9 cellular contexts compared by ENCODE assay signal in the genomic region with DNA sequence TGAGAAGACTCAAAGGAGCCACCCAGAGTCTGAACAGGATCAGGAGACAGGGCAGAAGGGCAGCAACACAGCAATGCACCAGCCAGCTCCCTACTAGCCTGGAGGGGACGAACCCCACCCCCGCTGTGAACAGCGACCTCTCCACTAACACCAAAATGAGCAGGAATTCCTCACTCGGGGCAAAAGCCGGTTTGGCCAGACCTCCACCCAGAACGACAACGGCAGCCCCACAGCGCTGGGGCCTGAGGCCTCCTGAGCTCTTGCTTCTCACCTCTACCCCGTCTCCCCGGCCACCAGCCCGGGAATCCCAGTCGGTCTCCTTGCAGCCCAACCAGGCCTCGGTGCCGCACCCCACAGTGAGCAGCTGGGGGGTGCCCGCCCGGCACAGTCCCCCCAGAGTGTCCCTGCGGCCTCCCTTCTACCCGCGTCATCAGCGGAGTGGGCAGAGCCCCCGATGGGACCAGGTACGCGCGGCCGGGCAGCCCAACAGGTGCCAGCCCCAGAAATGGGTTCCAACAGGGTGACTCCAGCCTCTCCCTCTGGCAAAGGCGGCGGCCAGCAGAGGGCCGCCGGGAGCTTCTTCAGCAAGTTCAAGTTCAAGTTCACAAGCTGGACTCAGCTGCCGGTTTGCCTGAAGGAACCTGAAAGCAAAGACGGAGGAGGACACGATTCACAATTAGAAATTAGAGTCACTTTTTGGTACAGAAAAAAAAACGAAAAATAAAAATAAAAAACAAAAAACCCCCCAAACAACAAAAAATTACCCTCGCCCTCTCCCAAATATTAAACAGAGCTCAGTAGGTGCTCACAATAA.
A peak's percentile ranks its signal among the peaks of the same experiment; 100 is the strongest.
DNase-seq lines count a peak whose midpoint lies in the region; ATAC-seq and TF ChIP-seq lines count a peak whose summit lies in the region.
"Had no signal": no experiment of that assay in that cellular context is flagged by ENCODE, and none has a peak within 500 bp of the region (broad histone marks: within the 10 kb centered on the region; RNA-seq: fewer than 3 reads in every experiment).

No MANE protein-coding gene starts in this region.

- ATAC-seq in natural killer cell treated with Interleukin-12 subunit alpha and Interleukin-12 subunit beta and Interleukin-15 and Interleukin-18, amount 100 ng/mL, for 72 hours = peak in 1 of 2 donors; percentile 24
- no peak for ATAC-seq in CD4-positive, alpha-beta T cell (ENCODE audit: poor library complexity)
- no peak for ATAC-seq in GM21381 (IDR thresholded peaks at IDR 0.05; ENCODE audit: unreplicated experiment)

- TF ChIP-seq CTCF in AG09319 (IDR thresholded peaks at IDR 0.05; ENCODE audit: low read depth, low read length) = peak; percentile 39
- TF ChIP-seq CTCF in fibroblast of villous mesenchyme (IDR thresholded peaks at IDR 0.05; ENCODE audit: insufficient read depth, low read depth, low read length) = peak; percentile 60
- TF ChIP-seq CTCF in CD4-positive, alpha-beta T cell (IDR thresholded peaks at IDR 0.05) = no peak

- H3K4me1 Mint-ChIP-seq in T-helper 1 cell treated with Interleukin-12 subunit alpha and Interleukin-12 subunit beta and Interleukin-4 antibody, amounts not matched to agents 30 μg/mL and 1 μg/mL, for 36 hours (ENCODE audit: low read depth) = peaks cover 5% of the 10 kb centered on the region
- H3K4me1 Mint-ChIP-seq in natural killer cell treated with Interleukin-12 subunit alpha and Interleukin-12 subunit beta and Interleukin-15 and Interleukin-18, amount 100 ng/mL, for 72 hours (ENCODE audit: low read depth in 2 of 2) = peaks cover 6 to 11% of the 10 kb centered on the region in 2 donors
- no peaks in the 10 kb centered on the region for H3K4me1 Mint-ChIP-seq in CD4-positive, alpha-beta T cell (ENCODE audit: low read depth)

- H3K27me3 ChIP-seq in CD4-positive, alpha-beta T cell (ENCODE audit: control insufficient read depth, insufficient read depth, low read length) = peaks cover 40% of the 10 kb centered on the region

- H3K9me3 ChIP-seq in CD4-positive, alpha-beta T cell (ENCODE audit: control insufficient read depth, low read length) = no peaks in the 10 kb centered on the region

- H3K4me3 Mint-ChIP-seq in T-helper 1 cell treated with Interleukin-12 subunit alpha and Interleukin-12 subunit beta and Interleukin-4 antibody, amounts not matched to agents 30 μg/mL and 1 μg/mL, for 36 hours = peak overlapping the region; percentile 33
- peak overlapping the region; percentile 60 for H3K4me3 Mint-ChIP-seq in natural killer cell treated with Interleukin-12 subunit alpha and Interleukin-12 subunit beta and Interleukin-15 and Interleukin-18, amount 100 ng/mL, for 72 hours
- H3K4me3 Mint-ChIP-seq in CD4-positive, alpha-beta T cell = no peak overlapping the region

- intact Hi-C loops in CD4-positive, alpha-beta T cell (cut with DNase I, micrococcal nuclease) = no loop called here

- peak overlapping the region; percentile 43 for H3K4me3 ChIP-seq in fibroblast of villous mesenchyme (ENCODE audit: low read depth, low read length)

- DNase-seq in AG09319 (ENCODE audit: extremely low read depth, low read depth) = no peak
- peak; percentile 63 for DNase-seq in fibroblast of villous mesenchyme (ENCODE audit: low read depth)
- no peak for DNase-seq in natural killer cell treated with Interleukin-12 subunit alpha and Interleukin-12 subunit beta and Interleukin-15 and Interleukin-18, amount 100 ng/mL, for 72 hours (ENCODE audit: low spot score)
- no peak for DNase-seq in DMS153 treated with DMSO at 0.1 percent for 48 hours (lab: John Stamatoyannopoulos, UW; ENCODE audit: unreplicated experiment)
- DNase-seq in CD4-positive, alpha-beta T cell = no peak
- DNase-seq in central memory CD4-positive, alpha-beta T cell = no peak
- DNase-seq: NCI-H1092 had no signal

- peaks cover 30% of the 10 kb centered on the region for H3K27me3 Mint-ChIP-seq in T-helper 1 cell treated with Interleukin-12 subunit alpha and Interleukin-12 subunit beta and Interleukin-4 antibody, amounts not matched to agents 30 μg/mL and 1 μg/mL, for 36 hours (ENCODE audit: low read depth)
- H3K27me3 Mint-ChIP-seq in natural killer cell treated with Interleukin-12 subunit alpha and Interleukin-12 subunit beta and Interleukin-15 and Interleukin-18, amount 100 ng/mL, for 72 hours = peaks cover 30 to 37% of the 10 kb centered on the region in 2 donors
- peaks cover 63% of the 10 kb centered on the region for H3K27me3 Mint-ChIP-seq in CD4-positive, alpha-beta T cell

- peaks cover 2% of the 10 kb centered on the region for H3K36me3 Mint-ChIP-seq in T-helper 1 cell treated with Interleukin-12 subunit alpha and Interleukin-12 subunit beta and Interleukin-4 antibody, amounts not matched to agents 30 μg/mL and 1 μg/mL, for 36 hours (ENCODE audit: low read depth)
- H3K36me3 Mint-ChIP-seq in natural killer cell treated with Interleukin-12 subunit alpha and Interleukin-12 subunit beta and Interleukin-15 and Interleukin-18, amount 100 ng/mL, for 72 hours = peaks cover 4% of the 10 kb centered on the region
- H3K36me3 Mint-ChIP-seq in CD4-positive, alpha-beta T cell (ENCODE audit: low read depth) = no peaks in the 10 kb centered on the region

- CTCF ChIA-PET in CD4-positive, alpha-beta T cell (lab: Charles Lee) = no interaction called here

- H3K27ac Mint-ChIP-seq in T-helper 1 cell treated with Interleukin-12 subunit alpha and Interleukin-12 subunit beta and Interleukin-4 antibody, amounts not matched to agents 30 μg/mL and 1 μg/mL, for 36 hours = no peak overlapping the region
- no peak overlapping the region for H3K27ac Mint-ChIP-seq in natural killer cell treated with Interleukin-12 subunit alpha and Interleukin-12 subunit beta and Interleukin-15 and Interleukin-18, amount 100 ng/mL, for 72 hours
- H3K27ac Mint-ChIP-seq in CD4-positive, alpha-beta T cell = no peak overlapping the region

- POLR2A ChIA-PET in CD4-positive, alpha-beta T cell (lab: Charles Lee) = no interaction called here

- peaks cover 10% of the 10 kb centered on the region for H3K9me3 Mint-ChIP-seq in T-helper 1 cell treated with Interleukin-12 subunit alpha and Interleukin-12 subunit beta and Interleukin-4 antibody, amounts not matched to agents 30 μg/mL and 1 μg/mL, for 36 hours
- H3K9me3 Mint-ChIP-seq in natural killer cell treated with Interleukin-12 subunit alpha and Interleukin-12 subunit beta and Interleukin-15 and Interleukin-18, amount 100 ng/mL, for 72 hours = no peaks in the 10 kb centered on the region
- H3K9me3 Mint-ChIP-seq in CD4-positive, alpha-beta T cell = no peaks in the 10 kb centered on the region

- no peak overlapping the region for H3K27ac ChIP-seq in CD4-positive, alpha-beta T cell (ENCODE audit: low read depth, low read length)
